Comparison of ENCODE assay signal across 1 cellular context in the genomic region with DNA sequence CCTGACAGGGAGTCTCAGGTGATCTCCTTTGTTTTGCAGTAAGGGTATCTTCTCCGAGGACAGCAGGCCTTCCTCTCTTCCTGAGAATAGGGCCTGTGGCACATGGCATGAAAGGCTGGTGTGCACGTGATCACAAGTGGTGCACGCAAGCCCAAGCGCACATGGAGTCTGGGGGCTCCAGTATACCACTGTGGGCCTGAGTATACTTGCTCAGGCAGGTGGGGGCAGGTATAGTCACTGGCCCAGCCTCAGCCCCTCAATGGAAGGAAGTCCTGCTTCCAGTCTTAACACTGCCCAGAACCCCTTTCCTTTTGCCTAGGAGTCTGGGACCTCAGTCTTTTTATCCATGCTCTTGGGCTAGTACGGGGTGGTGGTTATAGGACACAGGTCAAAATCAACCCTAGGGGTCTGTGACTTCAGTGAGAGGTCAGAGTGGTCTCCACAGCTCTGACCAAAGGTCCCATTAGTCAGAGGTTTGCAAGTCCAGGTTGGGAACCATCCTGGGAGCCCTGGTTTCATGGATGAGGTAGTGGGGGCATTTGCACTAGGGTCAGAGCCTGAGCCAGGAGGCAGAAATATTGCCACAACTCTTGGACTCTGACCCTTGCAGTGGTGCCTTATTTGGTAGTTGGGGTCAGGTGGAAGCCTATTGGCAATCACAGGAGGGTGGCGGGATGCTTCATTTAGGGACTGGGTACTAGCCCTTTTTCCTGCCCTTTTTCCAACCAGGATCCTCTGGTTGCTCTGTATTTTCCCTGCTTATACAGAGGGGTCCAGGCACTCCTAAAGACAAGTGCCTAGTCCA.
TF ChIP-seq lines count a peak whose summit lies in the region.

No MANE protein-coding gene starts in this region.

TF ChIP-seq in IMR-90, 13 proteins besides CTCF, POLR2A, EP300 and RAD21 (continued from another document):
- TF ChIP-seq, protein P1, sequence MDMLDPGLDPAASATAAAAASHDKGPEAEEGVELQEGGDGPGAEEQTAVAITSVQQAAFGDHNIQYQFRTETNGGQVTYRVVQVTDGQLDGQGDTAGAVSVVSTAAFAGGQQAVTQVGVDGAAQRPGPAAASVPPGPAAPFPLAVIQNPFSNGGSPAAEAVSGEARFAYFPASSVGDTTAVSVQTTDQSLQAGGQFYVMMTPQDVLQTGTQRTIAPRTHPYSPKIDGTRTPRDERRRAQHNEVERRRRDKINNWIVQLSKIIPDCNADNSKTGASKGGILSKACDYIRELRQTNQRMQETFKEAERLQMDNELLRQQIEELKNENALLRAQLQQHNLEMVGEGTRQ (IDR thresholded peaks at IDR 0.05; ENCODE audit: low read depth, low read length) = no peak
- TF ChIP-seq CHD1 (IDR thresholded peaks at IDR 0.05; ENCODE audit: low read depth, low read length) (no peak), NFE2L2 (IDR thresholded peaks at IDR 0.05; ENCODE audit: low read depth, low read length) (no peak), SMC3 (IDR thresholded peaks at IDR 0.05; ENCODE audit: low read depth, low read length) (no peak), MAZ (IDR thresholded peaks at IDR 0.05; ENCODE audit: borderline replicate concordance, low read depth, low read length) (no peak), BHLHE40 (IDR thresholded peaks at IDR 0.05; ENCODE audit: low read depth, low read length) (no peak)
- TF ChIP-seq, protein P2, sequence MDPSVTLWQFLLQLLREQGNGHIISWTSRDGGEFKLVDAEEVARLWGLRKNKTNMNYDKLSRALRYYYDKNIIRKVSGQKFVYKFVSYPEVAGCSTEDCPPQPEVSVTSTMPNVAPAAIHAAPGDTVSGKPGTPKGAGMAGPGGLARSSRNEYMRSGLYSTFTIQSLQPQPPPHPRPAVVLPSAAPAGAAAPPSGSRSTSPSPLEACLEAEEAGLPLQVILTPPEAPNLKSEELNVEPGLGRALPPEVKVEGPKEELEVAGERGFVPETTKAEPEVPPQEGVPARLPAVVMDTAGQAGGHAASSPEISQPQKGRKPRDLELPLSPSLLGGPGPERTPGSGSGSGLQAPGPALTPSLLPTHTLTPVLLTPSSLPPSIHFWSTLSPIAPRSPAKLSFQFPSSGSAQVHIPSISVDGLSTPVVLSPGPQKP (IDR thresholded peaks at IDR 0.05; ENCODE audit: borderline replicate concordance, low read depth, low read length) = no peak
